9 cellular contexts compared by ENCODE assay signal in the genomic region with DNA sequence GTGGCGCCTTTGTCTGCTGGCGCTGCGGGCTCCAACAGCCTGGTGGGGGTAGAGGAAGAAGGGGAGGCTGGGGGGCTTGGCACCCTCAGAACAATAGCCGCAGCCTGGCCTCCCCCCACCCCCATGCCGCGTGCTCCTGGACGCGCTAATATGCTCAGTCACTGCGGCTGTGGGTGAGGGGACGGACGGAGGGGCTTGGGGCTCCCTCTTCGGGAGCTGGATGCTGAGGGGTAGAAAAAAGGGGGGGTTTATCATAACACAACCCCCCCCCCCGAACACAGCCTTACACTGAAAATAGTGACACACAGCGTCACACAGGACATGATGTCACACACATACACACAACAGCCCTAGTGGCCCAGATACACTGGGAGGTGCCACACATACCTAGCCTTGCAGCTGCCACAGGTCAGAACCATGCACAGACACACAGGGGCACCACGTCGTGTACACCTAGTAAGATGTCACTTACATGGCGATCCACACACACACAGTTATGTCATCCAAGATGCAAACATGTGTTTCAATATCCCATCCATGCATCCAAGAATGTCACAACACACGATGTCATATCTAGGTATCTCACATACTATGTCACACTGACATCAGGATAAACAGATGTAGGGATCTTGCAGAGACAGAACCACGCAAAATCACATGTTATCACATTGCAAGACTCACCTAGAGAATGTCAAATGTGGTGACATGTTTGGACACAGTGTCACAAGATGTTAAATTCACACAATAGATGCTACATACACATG.
DNase-seq lines count a peak whose midpoint lies in the region; ATAC-seq and TF ChIP-seq lines count a peak whose summit lies in the region.
"Had no signal": no experiment of that assay in that cellular context is flagged by ENCODE, and none has a peak within 500 bp of the region (broad histone marks: within the 10 kb centered on the region; RNA-seq: fewer than 3 reads in every experiment).

No MANE protein-coding gene starts in this region.

- H3K27ac Mint-ChIP-seq in central memory CD8-positive, alpha-beta T cell (ENCODE audit: low read depth), result no peak overlapping the region

- H3K4me3 ChIP-seq in retinal pigment epithelial cell (ENCODE audit: low read length), result peak overlapping the region; percentile 63

- H3K36me3 Mint-ChIP-seq in central memory CD8-positive, alpha-beta T cell (ENCODE audit: insufficient read depth), result peaks cover 10% of the 10 kb centered on the region

- H3K27me3 Mint-ChIP-seq in central memory CD8-positive, alpha-beta T cell, result peaks cover 80% of the 10 kb centered on the region

- peak; percentile 41 for DNase-seq in NCI-H748 (lab: John Stamatoyannopoulos, UW; ENCODE audit: unreplicated experiment)
- DNase-seq in NCI-H748 treated with DMSO at 0.1 percent for 48 hours (lab: John Stamatoyannopoulos, UW), result no peak
- peak; percentile 68 for DNase-seq in NCI-H69 (lab: John Stamatoyannopoulos, UW)
- no peak for DNase-seq in central memory CD8-positive, alpha-beta T cell (ENCODE audit: low spot score in 2 of 2)
- no peak for DNase-seq in retinal pigment epithelial cell (ENCODE audit: low read depth)
- DNase-seq in NCI-H1436 (lab: John Stamatoyannopoulos, UW), result no peak
- DNase-seq in T1000 (lab: John Stamatoyannopoulos, UW), result no peak
- DNase-seq in iPS-NIHi11 (ENCODE audit: low spot score), result no peak
- DNase-seq: NK-92 treated with Interleukin-12 subunit alpha and Interleukin-12 subunit beta, amount 100 ng/mL, for 24 hours had no signal

- no peak for TF ChIP-seq CTCF in retinal pigment epithelial cell (conservative IDR thresholded peaks at IDR 0.05; ENCODE audit: low read depth, low read length)

- H3K9me3 Mint-ChIP-seq in central memory CD8-positive, alpha-beta T cell, result no peaks in the 10 kb centered on the region

- H3K4me3 Mint-ChIP-seq in central memory CD8-positive, alpha-beta T cell, result peak overlapping the region; percentile 64

- ATAC-seq in central memory CD8-positive, alpha-beta T cell (replicated peaks; ENCODE audit: extremely low read depth, poor library complexity, severe bottlenecking), result peak; percentile 69

- H3K4me1 Mint-ChIP-seq in central memory CD8-positive, alpha-beta T cell, result peaks cover 8% of the 10 kb centered on the region

Comparison
In these comparisons a context has a peak if more than half of its experiments do, and no peak if none do; other contexts are left out.
1. DNase-seq: peak in NCI-H748 (single experiment) and NCI-H69 (single experiment); none in NCI-H748 treated with DMSO at 0.1 percent for 48 hours (single experiment), central memory CD8-positive, alpha-beta T cell (0 of 2), retinal pigment epithelial cell (single experiment), NCI-H1436 (single experiment), T1000 (single experiment) and iPS-NIHi11 (single experiment).